Comparison of ENCODE assay signal across 20 cellular contexts in genomic region chr17:83171661-83172060, GRCh38.
DNase-seq lines count a peak whose midpoint lies in the region; ATAC-seq and TF ChIP-seq lines count a peak whose summit lies in the region.
"Had no signal": no experiment of that assay in that cellular context is flagged by ENCODE, and none has a peak within 500 bp of the region (broad histone marks: within the 10 kb centered on the region; RNA-seq: fewer than 3 reads in every experiment).

No MANE protein-coding gene starts in this region.

- H3K4me1 ChIP-seq in SK-N-SH (ENCODE audit: control insufficient read depth in 1 of 2, insufficient read depth in 2 of 2, low read depth in 1 of 2, low read length in 1 of 2) (no peaks in the 10 kb centered on the region; a peak in 1 of 4 replicates), GM23248 (ENCODE audit: insufficient read depth) (peaks cover 9% of the 10 kb centered on the region), endodermal cell (ENCODE audit: control insufficient read depth, insufficient read depth, low read length) (peaks cover 4% of the 10 kb centered on the region), osteoblast (ENCODE audit: insufficient read depth, low read length) (peaks cover 4% of the 10 kb centered on the region), vagina (peaks cover 22% of the 10 kb centered on the region)

- H3K9ac ChIP-seq in SK-N-SH (no peak overlapping the region), GM23248 (peak overlapping the region; percentile 64), endodermal cell (ENCODE audit: extremely low read depth, low read length, poor library complexity, severe bottlenecking) (no peak overlapping the region)

- H3K9me3 Mint-ChIP-seq in endodermal cell = peaks cover 3% of the 10 kb centered on the region

- H3K4me3 Mint-ChIP-seq in endodermal cell = no peak overlapping the region
- H3K4me3 Mint-ChIP-seq: CD8-positive, alpha-beta T cell; naive thymus-derived CD8-positive, alpha-beta T cell; stimulated activated naive B cell treated with anti-CD40 and anti-IgM and Interleukin-4, amounts not matched to agents 10 μg/mL and 1 μg/mL and 100 μg/mL, for 72 hours; T-helper 17 cell had no signal

- WGBS in SK-N-SH (ENCODE audit: low lambda C conversion rate) = 79% methylated on average over 17 of the region's 21 CpGs
- 19 to 24% methylated on average over 21 of the region's 21 CpGs for WGBS in GM23248 (ENCODE audit: low coverage in 1 of 2, low lambda C conversion rate in 2 of 2, missing lambda C conversion rate in 2 of 2), 2 experiments
- WGBS in endodermal cell (ENCODE audit: insufficient coverage in 1 of 2, insufficient read length in 1 of 2), 2 experiments = 86 to 88% methylated on average over 14 to 21 of the region's 21 CpGs

- in situ Hi-C loops in GM23248 (cut with MboI) = no loop called here

- no peaks in the 10 kb centered on the region for H4K20me1 ChIP-seq in SK-N-SH (ENCODE audit: insufficient read depth)
- H4K20me1 ChIP-seq in GM23248 (ENCODE audit: insufficient read depth) = no peaks in the 10 kb centered on the region
- no peaks in the 10 kb centered on the region for H4K20me1 ChIP-seq in osteoblast (ENCODE audit: insufficient read depth, low read length)

- no peak overlapping the region for H3K27ac ChIP-seq in SK-N-SH (ENCODE audit: low read depth in 2 of 2, low read length in 1 of 2)
- H3K27ac ChIP-seq in GM23248 = no peak overlapping the region
- H3K27ac ChIP-seq in endodermal cell (ENCODE audit: low read depth, low read length) = no peak overlapping the region
- H3K27ac ChIP-seq in osteoblast (ENCODE audit: low read depth, low read length) = no peak overlapping the region
- H3K27ac ChIP-seq in vagina = no peak overlapping the region
- H3K27ac ChIP-seq: 22Rv1, brain microvascular endothelial cell, PC-9 had no signal

- TF ChIP-seq EP300 in SK-N-SH (IDR thresholded peaks at IDR 0.05; ENCODE audit: borderline replicate concordance in 1 of 2, low read depth in 1 of 2, low read length in 1 of 2) = no peak

- H3K36me3 ChIP-seq in SK-N-SH (replicated peaks in 1 of 2; ENCODE audit: control insufficient read depth in 1 of 2, insufficient read depth in 2 of 2, low read length in 1 of 2) (no peaks in the 10 kb centered on the region), GM23248 (ENCODE audit: low read depth) (no peaks in the 10 kb centered on the region), endodermal cell (ENCODE audit: control insufficient read depth, insufficient read depth, low read length) (no peaks in the 10 kb centered on the region), osteoblast (ENCODE audit: insufficient read depth, low read length) (no peaks in the 10 kb centered on the region), vagina (no peaks in the 10 kb centered on the region)
- H3K36me3 ChIP-seq: brain microvascular endothelial cell had no signal

- H3K27me3 ChIP-seq in SK-N-SH (ENCODE audit: insufficient read depth) = peaks cover 5% of the 10 kb centered on the region; the same call in 1 of the 2 replicates
- H3K27me3 ChIP-seq in GM23248 (replicated peaks; ENCODE audit: insufficient read depth) = no peaks in the 10 kb centered on the region
- H3K27me3 ChIP-seq in endodermal cell (ENCODE audit: control insufficient read depth, insufficient read depth, low read length, poor library complexity, severe bottlenecking) = no peaks in the 10 kb centered on the region
- H3K27me3 ChIP-seq in osteoblast (ENCODE audit: insufficient read depth, low read length) = peaks cover 16% of the 10 kb centered on the region
- no peaks in the 10 kb centered on the region for H3K27me3 ChIP-seq in vagina
- H3K27me3 ChIP-seq: brain microvascular endothelial cell had no signal

- no peak for TF ChIP-seq CTCF in SK-N-SH (IDR thresholded peaks at IDR 0.05)
- TF ChIP-seq CTCF in endodermal cell (conservative IDR thresholded peaks at IDR 0.05) = no peak
- no peak for TF ChIP-seq CTCF in osteoblast (IDR thresholded peaks at IDR 0.05; ENCODE audit: extremely low read depth, low read depth, low read length)
- TF ChIP-seq CTCF in vagina (IDR thresholded peaks at IDR 0.05) = no peak

- H3K4me3 ChIP-seq in SK-N-SH (ENCODE audit: low read depth in 2 of 2, low read length in 1 of 2) (no peak overlapping the region), GM23248 (no peak overlapping the region), endodermal cell (ENCODE audit: low read length) (no peak overlapping the region), osteoblast (ENCODE audit: insufficient read depth, low read length) (no peak overlapping the region), vagina (no peak overlapping the region)
- H3K4me3 ChIP-seq: PC-9 had no signal

- ATAC-seq in SK-N-SH treated with all-trans-retinoic acid at 6 μM for 48 hours = no peak
- ATAC-seq in GM18870 (IDR thresholded peaks at IDR 0.05; ENCODE audit: unreplicated experiment) = no peak
- ATAC-seq: CD8-positive, alpha-beta T cell; naive thymus-derived CD8-positive, alpha-beta T cell; stimulated activated naive B cell treated with anti-CD40 and anti-IgM and Interleukin-4, amounts not matched to agents 10 μg/mL and 1 μg/mL and 100 μg/mL, for 72 hours; T-helper 17 cell had no signal

- H3K4me2 ChIP-seq in SK-N-SH = no peak overlapping the region
- H3K4me2 ChIP-seq in GM23248 (ENCODE audit: unreplicated experiment) = peak overlapping the region; percentile 30
- H3K4me2 ChIP-seq in osteoblast (ENCODE audit: insufficient read depth, low read length) = no peak overlapping the region
- H3K4me2 ChIP-seq: PC-9 had no signal

- H3F3A ChIP-seq in SK-N-SH (replicated peaks; ENCODE audit: insufficient read depth) (no peaks in the 10 kb centered on the region), GM23248 (ENCODE audit: insufficient read depth) (no peaks in the 10 kb centered on the region)

- H2AFZ ChIP-seq in SK-N-SH (ENCODE audit: low read depth) (no peak overlapping the region), GM23248 (peak overlapping the region; percentile 83), osteoblast (ENCODE audit: low read length) (no peak overlapping the region)
- H2AFZ ChIP-seq: PC-9 had no signal

- no peak for TF ChIP-seq RAD21 in SK-N-SH (IDR thresholded peaks at IDR 0.05; ENCODE audit: low read length)

- H3K27ac Mint-ChIP-seq in endodermal cell = no peak overlapping the region
- H3K27ac Mint-ChIP-seq: CD8-positive, alpha-beta T cell; stimulated activated naive B cell treated with anti-CD40 and anti-IgM and Interleukin-4, amounts not matched to agents 10 μg/mL and 1 μg/mL and 100 μg/mL, for 72 hours; T-helper 17 cell had no signal

- intact Hi-C loops in vagina (cut with DNase I) = no loop called here

- H3K9me2 ChIP-seq in SK-N-SH (0 out of 2 replicates have a peak, but pooled peaks cover 4% of the 10 kb centered on the region), GM23248 (ENCODE audit: insufficient read depth) (no peaks in the 10 kb centered on the region)

- CTCF ChIA-PET in SK-N-SH (lab: Yijun Ruan, JAX) = interaction anchor here (1.1 kb wide), 1 partner anchor 19 kb away, joined by 3 read pairs; no protein-coding TSS in a partner anchor

- H3K79me2 ChIP-seq in SK-N-SH (ENCODE audit: insufficient read depth) (no peaks in the 10 kb centered on the region), GM23248 (ENCODE audit: insufficient read depth) (no peaks in the 10 kb centered on the region), osteoblast (ENCODE audit: insufficient read depth, low read length) (no peaks in the 10 kb centered on the region)

- H3K4me1 Mint-ChIP-seq in endodermal cell = peaks cover 12% of the 10 kb centered on the region
- H3K4me1 Mint-ChIP-seq: naive thymus-derived CD8-positive, alpha-beta T cell; T-helper 17 cell had no signal

- POLR2A ChIA-PET in SK-N-SH (lab: Yijun Ruan, JAX) = no interaction called here

- DNase-seq in SK-N-SH = peak; percentile 33
- peak; percentile 83 for DNase-seq in GM23248
- DNase-seq in endodermal cell = peak; percentile 69
- peak; percentile 89 for DNase-seq in osteoblast (ENCODE audit: insufficient read length, low spot score, missing footprints)
- DNase-seq in vagina (ENCODE audit: extremely low spot score in 2 of 2) = no peak
- DNase-seq in hypothalamus (lab: John Stamatoyannopoulos, UW) = no peak
- DNase-seq: brain microvascular endothelial cell; GF-D8; KBM-7; NCI-H1436; NCI-H510A; PC-9; stimulated activated CD4-positive, alpha-beta T cell treated with anti-CD3 and anti-CD28 coated beads, Interleukin-4, amount 100 ng/mL, for 4 hours; stimulated activated naive B cell treated with anti-CD40 and anti-IgM and Interleukin-4, amounts not matched to agents 10 μg/mL and 1 μg/mL and 100 μg/mL, for 72 hours; T-helper 17 cell had no signal

- TF ChIP-seq POLR2A in vagina (IDR thresholded peaks at IDR 0.05) = no peak

- peaks cover 4% of the 10 kb centered on the region for H3K27me3 Mint-ChIP-seq in endodermal cell (ENCODE audit: insufficient read depth)

- H3K36me3 Mint-ChIP-seq in endodermal cell (ENCODE audit: low read depth) = no peaks in the 10 kb centered on the region
- H3K36me3 Mint-ChIP-seq: CD8-positive, alpha-beta T cell had no signal

- H3K9me3 ChIP-seq in SK-N-SH (no peaks in the 10 kb centered on the region), GM23248 (ENCODE audit: low read depth) (no peaks in the 10 kb centered on the region), endodermal cell (ENCODE audit: control insufficient read depth, low read length) (no peaks in the 10 kb centered on the region), osteoblast (ENCODE audit: low read depth, low read length) (no peaks in the 10 kb centered on the region), vagina (no peaks in the 10 kb centered on the region)

TF ChIP-seq in SK-N-SH, 30 proteins besides CTCF, POLR2A, EP300 and RAD21:
- no peak for TF ChIP-seq RCOR1 (IDR thresholded peaks at IDR 0.05; ENCODE audit: low read length)
- no peak for TF ChIP-seq GATA2 (CRISPR knock-in tag; IDR thresholded peaks at IDR 0.05)
- no peak for TF ChIP-seq CHD2 (IDR thresholded peaks at IDR 0.05; ENCODE audit: low read length, partially characterized antibody)

TF ChIP-seq in SK-N-SH treated with all-trans-retinoic acid at 6 μM for 48 hours, 23 proteins besides CTCF, POLR2A, EP300 and RAD21:
- TF ChIP-seq CREB5 (CRISPR knock-in tag; IDR thresholded peaks at IDR 0.05; ENCODE audit: low read depth) (no peak), CSDC2 (CRISPR knock-in tag; IDR thresholded peaks at IDR 0.05) (no peak), PPARA (CRISPR knock-in tag; IDR thresholded peaks at IDR 0.05; ENCODE audit: borderline replicate concordance) (no peak), ZFP3 (CRISPR knock-in tag; IDR thresholded peaks at IDR 0.05) (no peak), GLIS3 (CRISPR knock-in tag; IDR thresholded peaks at IDR 0.05) (no peak), BACH2 (CRISPR knock-in tag; IDR thresholded peaks at IDR 0.05; ENCODE audit: borderline replicate concordance) (no peak)

Comparison
In these comparisons a context has a peak if more than half of its experiments do, and no peak if none do; other contexts are left out.
1. DNase-seq: peak in SK-N-SH (single experiment), GM23248 (single experiment), endodermal cell (single experiment) and osteoblast (single experiment); none in vagina (0 of 2) and hypothalamus (0 of 51).